Comparison of ENCODE assay signal across 10 cellular contexts in genomic region chr3:179956416-179956830, GRCh38.
DNase-seq lines count a peak whose midpoint lies in the region; ATAC-seq and TF ChIP-seq lines count a peak whose summit lies in the region.
"Had no signal": no experiment of that assay in that cellular context is flagged by ENCODE, and none has a peak within 500 bp of the region (broad histone marks: within the 10 kb centered on the region; RNA-seq: fewer than 3 reads in every experiment).

No MANE protein-coding gene starts in this region.

- H3K4me3 ChIP-seq in uterus (no peak overlapping the region), tibial artery (no peak overlapping the region)
- H3K4me3 ChIP-seq: SJSA1 had no signal

- H3K27ac Mint-ChIP-seq in effector memory CD8-positive, alpha-beta T cell = no peak overlapping the region
- no peak overlapping the region for H3K27ac Mint-ChIP-seq in activated T-cell treated with anti-CD3 and anti-CD28 coated beads, Interleukin-2, amount 50 U/mL, for 24 hours

- TF ChIP-seq POLR2A in uterus (IDR thresholded peaks at IDR 0.05) = no peak

- no peaks in the 10 kb centered on the region for H3K4me1 ChIP-seq in uterus
- no peaks in the 10 kb centered on the region for H3K4me1 ChIP-seq in tibial artery
- H3K4me1 ChIP-seq: SJSA1 had no signal

- no peak overlapping the region for H3K4me3 Mint-ChIP-seq in effector memory CD8-positive, alpha-beta T cell
- H3K4me3 Mint-ChIP-seq in activated T-cell treated with anti-CD3 and anti-CD28 coated beads, Interleukin-2, amount 50 U/mL, for 24 hours = no peak overlapping the region

- intact Hi-C loops in uterus (cut with DNase I; ENCODE audit: low total_unique reads) = no loop called here
- intact Hi-C loops in tibial artery (cut with DNase I; ENCODE audit: low total_unique reads) = no loop called here

- H3K27ac ChIP-seq in KOPT-K1 (ENCODE audit: low read depth, low read length, poor library complexity, severe bottlenecking) = peak overlapping the region; percentile 98
- H3K27ac ChIP-seq in uterus = no peak overlapping the region
- H3K27ac ChIP-seq in tibial artery = no peak overlapping the region
- H3K27ac ChIP-seq: SJSA1 had no signal

- H3K4me1 Mint-ChIP-seq in effector memory CD8-positive, alpha-beta T cell (ENCODE audit: low read depth in 2 of 2) = peaks cover 5 to 6% of the 10 kb centered on the region in 2 donors
- peaks cover 11% of the 10 kb centered on the region for H3K4me1 Mint-ChIP-seq in activated T-cell treated with anti-CD3 and anti-CD28 coated beads, Interleukin-2, amount 50 U/mL, for 24 hours (ENCODE audit: low read depth)

- H3K9me3 Mint-ChIP-seq in effector memory CD8-positive, alpha-beta T cell = no peaks in the 10 kb centered on the region
- H3K9me3 Mint-ChIP-seq in activated T-cell treated with anti-CD3 and anti-CD28 coated beads, Interleukin-2, amount 50 U/mL, for 24 hours = no peaks in the 10 kb centered on the region

- TF ChIP-seq CTCF in uterus (IDR thresholded peaks at IDR 0.05) (no peak), tibial artery (IDR thresholded peaks at IDR 0.05) (no peak)

- peaks cover 0 to 6% of the 10 kb centered on the region in 2 donors for H3K27me3 Mint-ChIP-seq in effector memory CD8-positive, alpha-beta T cell
- H3K27me3 Mint-ChIP-seq in activated T-cell treated with anti-CD3 and anti-CD28 coated beads, Interleukin-2, amount 50 U/mL, for 24 hours = peaks cover 32% of the 10 kb centered on the region

- DNase-seq in effector memory CD8-positive, alpha-beta T cell = no peak
- no peak for DNase-seq in activated T-cell treated with anti-CD3 and anti-CD28 coated beads, Interleukin-2, amount 50 U/mL, for 24 hours
- DNase-seq in uterus (no peak), tibial artery (no peak), superior temporal gyrus (ENCODE audit: extremely low spot score) (no peak)
- DNase-seq: H7 had no signal

- H3K9me3 ChIP-seq in KOPT-K1 (ENCODE audit: insufficient read depth, low read length, poor library complexity, severe bottlenecking) = peaks cover 5% of the 10 kb centered on the region
- no peaks in the 10 kb centered on the region for H3K9me3 ChIP-seq in uterus
- no peaks in the 10 kb centered on the region for H3K9me3 ChIP-seq in tibial artery
- H3K9me3 ChIP-seq: SJSA1 had no signal

- H3K36me3 ChIP-seq in KOPT-K1 (ENCODE audit: insufficient read depth, low read length) = no peaks in the 10 kb centered on the region
- H3K36me3 ChIP-seq in uterus = no peaks in the 10 kb centered on the region
- no peaks in the 10 kb centered on the region for H3K36me3 ChIP-seq in tibial artery
- H3K36me3 ChIP-seq: SJSA1 had no signal

- ATAC-seq in GM19023 (IDR thresholded peaks at IDR 0.05; ENCODE audit: unreplicated experiment) = peak; percentile 90
- ATAC-seq in HG02623 (IDR thresholded peaks at IDR 0.05; ENCODE audit: unreplicated experiment) = peak; percentile 84
- peak; percentile 42 for ATAC-seq in effector memory CD8-positive, alpha-beta T cell (replicated peaks)

- no peaks in the 10 kb centered on the region for H3K27me3 ChIP-seq in uterus
- H3K27me3 ChIP-seq in tibial artery = no peaks in the 10 kb centered on the region
- H3K27me3 ChIP-seq: SJSA1 had no signal

- H3K36me3 Mint-ChIP-seq in effector memory CD8-positive, alpha-beta T cell (ENCODE audit: insufficient read depth) = no peaks in the 10 kb centered on the region
- no peaks in the 10 kb centered on the region for H3K36me3 Mint-ChIP-seq in activated T-cell treated with anti-CD3 and anti-CD28 coated beads, Interleukin-2, amount 50 U/mL, for 24 hours (ENCODE audit: low read depth)
